ENCODE assay signal across 13 cellular contexts in genomic region chr9:131557855-131558548, GRCh38. TPM values are rescaled to one million over a fixed set of nuclear protein-coding genes. Genes with fewer than 3 reads are reported as not detected.
DNase-seq lines count a peak whose midpoint lies in the region; ATAC-seq and TF ChIP-seq lines count a peak whose summit lies in the region.
"Had no signal": no experiment of that assay in that cellular context is flagged by ENCODE, and none has a peak within 500 bp of the region (broad histone marks: within the 10 kb centered on the region; RNA-seq: fewer than 3 reads in every experiment).

No MANE protein-coding gene starts in this region.

- H3K9me3 Mint-ChIP-seq in WTC11 (peaks cover 30% of the 10 kb centered on the region), neural progenitor cell (peaks cover 22% of the 10 kb centered on the region)

- no peak overlapping the region for H3K4ac ChIP-seq in mesenchymal stem cell (ENCODE audit: low read depth in 1 of 2, low read length in 2 of 2)

- H4K91ac ChIP-seq in mesenchymal stem cell (ENCODE audit: low read length): peak overlapping the region; percentile 10

- 0 out of 4 replicates have a peak, but pooled peaks cover 0 to 4% of the 10 kb centered on the region in 2 experiments for H3K9me3 ChIP-seq in HCT116 (ENCODE audit: control insufficient read depth in 1 of 2, insufficient read depth in 1 of 2, low read depth in 1 of 2, low read length in 2 of 2)
- peaks cover 10% of the 10 kb centered on the region for H3K9me3 ChIP-seq in mesenchymal stem cell (ENCODE audit: control insufficient read depth, low read length)
- H3K9me3 ChIP-seq in adrenal gland (replicated peaks in 1 of 3): no peaks in the 10 kb centered on the region
- H3K9me3 ChIP-seq in neural progenitor cell (ENCODE audit: low read depth): peaks cover 12% of the 10 kb centered on the region

- H3K27ac ChIP-seq in HCT116 (ENCODE audit: low read depth, low read length) (no peak overlapping the region), foreskin keratinocyte (no peak overlapping the region), mesenchymal stem cell (ENCODE audit: low read length, poor library complexity, severe bottlenecking) (no peak overlapping the region), adrenal gland (no peak overlapping the region), neural progenitor cell (no peak overlapping the region)
- H3K27ac ChIP-seq: BLaER1 treated with 17β-estradiol and CSF1 and Interleukin-3, amounts not matched to agents 10 nM and 100 nM had no signal

- H3K79me2 ChIP-seq in HCT116 (ENCODE audit: insufficient read depth, low read length) (no peaks in the 10 kb centered on the region), neural progenitor cell (ENCODE audit: low read depth) (no peaks in the 10 kb centered on the region)

- peak; percentile 22; the same call in 1 of the 2 replicates for TF ChIP-seq RAD21 in HCT116 (IDR thresholded peaks at IDR 0.05; ENCODE audit: low read depth)

- no peak overlapping the region for H3K23ac ChIP-seq in mesenchymal stem cell (ENCODE audit: low read length in 2 of 2)

- RAD21 ChIA-PET in HCT116 (lab: Charles Lee; ENCODE audit: low non-redundant PET in 1 of 2, low total read pairs in 2 of 2, uncharacterized antibody in 2 of 2, unreplicated experiment in 2 of 2): no interaction called here

- H3K14ac ChIP-seq in mesenchymal stem cell (ENCODE audit: low read length in 2 of 2): no peak overlapping the region

- H3K4me1 ChIP-seq in HCT116 (ENCODE audit: control insufficient read depth in 1 of 2, insufficient read depth in 2 of 2, low read length in 2 of 2): no peaks in the 10 kb centered on the region
- H3K4me1 ChIP-seq in foreskin keratinocyte: peaks cover 6% of the 10 kb centered on the region
- peaks cover 3% of the 10 kb centered on the region for H3K4me1 ChIP-seq in mesenchymal stem cell (ENCODE audit: control insufficient read depth, insufficient read depth, low read depth, low read length)
- no peaks in the 10 kb centered on the region for H3K4me1 ChIP-seq in adrenal gland (replicated peaks in 1 of 2)
- no peaks in the 10 kb centered on the region for H3K4me1 ChIP-seq in neural progenitor cell

- no peak overlapping the region for H4K8ac ChIP-seq in mesenchymal stem cell (ENCODE audit: low read length)

- H2AFZ ChIP-seq in HCT116 (ENCODE audit: low read depth, low read length, poor library complexity, severe bottlenecking) (no peak overlapping the region), mesenchymal stem cell (ENCODE audit: low read depth, low read length) (no peak overlapping the region), neural progenitor cell (replicated peaks) (no peak overlapping the region)

- no peak overlapping the region for H3K4me3 Mint-ChIP-seq in WTC11
- H3K4me3 Mint-ChIP-seq in neural progenitor cell: no peak overlapping the region
- H3K4me3 Mint-ChIP-seq: CD4-positive, CD25-positive, alpha-beta regulatory T cell; H9 had no signal

- H2BK15ac ChIP-seq in mesenchymal stem cell (ENCODE audit: low read depth, poor library complexity, severe bottlenecking): no peak overlapping the region

- intact Hi-C loops in HCT116 (cut with micrococcal nuclease): no loop called here
- intact Hi-C loops in adrenal gland (cut with DNase I): no loop called here

- H3K36me3 ChIP-seq in HCT116 (ENCODE audit: control insufficient read depth in 1 of 2, insufficient read depth in 2 of 2, low read length in 2 of 2) (no peaks in the 10 kb centered on the region), mesenchymal stem cell (ENCODE audit: control insufficient read depth in 1 of 2, insufficient read depth in 2 of 2, low read depth in 1 of 2, low read length in 2 of 2) (no peaks in the 10 kb centered on the region), adrenal gland (replicated peaks in 1 of 2) (no peaks in the 10 kb centered on the region), neural progenitor cell (peaks cover 3% of the 10 kb centered on the region)

- H3K4me3 ChIP-seq in HCT116 (replicated peaks in 1 of 2; ENCODE audit: low read depth in 1 of 2, low read length in 2 of 2) (no peak overlapping the region), mesenchymal stem cell (ENCODE audit: insufficient read depth in 1 of 2, low read depth in 1 of 2, low read length in 2 of 2) (no peak overlapping the region), adrenal gland (no peak overlapping the region), neural progenitor cell (no peak overlapping the region)
- H3K4me3 ChIP-seq: BLaER1 treated with 17β-estradiol and CSF1 and Interleukin-3, amounts not matched to agents 10 nM and 100 nM had no signal

- no peaks in the 10 kb centered on the region for H4K20me1 ChIP-seq in HCT116 (ENCODE audit: insufficient read depth)
- H4K20me1 ChIP-seq in neural progenitor cell (ENCODE audit: low read depth): no peaks in the 10 kb centered on the region
- H4K20me1 ChIP-seq: BLaER1 treated with 17β-estradiol and CSF1 and Interleukin-3, amounts not matched to agents 10 nM and 100 nM had no signal

- no peaks in the 10 kb centered on the region for H3K9me2 ChIP-seq in HCT116 (ENCODE audit: insufficient read depth)

- DNase-seq in HCT116 (ENCODE audit: low read depth, low spot score) (no peak), foreskin keratinocyte (no peak), mesenchymal stem cell (no peak), WTC11 (ENCODE audit: low spot score) (no peak), hepatic stellate cell (ENCODE audit: low spot score) (no peak), adrenal gland (no peak), neural progenitor cell (ENCODE audit: low spot score) (no peak)
- DNase-seq: ACHN; CD4-positive, CD25-positive, alpha-beta regulatory T cell; DMS53; H9 had no signal

- no peak overlapping the region for H2BK5ac ChIP-seq in mesenchymal stem cell (ENCODE audit: low read depth, low read length, poor library complexity, severe bottlenecking)

- no peak overlapping the region for H2AK5ac ChIP-seq in mesenchymal stem cell (ENCODE audit: low read length, severe bottlenecking)

- H3K18ac ChIP-seq in mesenchymal stem cell (ENCODE audit: low read depth in 1 of 2, low read length in 2 of 2): no peak overlapping the region

- no peak overlapping the region for H2BK12ac ChIP-seq in mesenchymal stem cell (ENCODE audit: low read length in 2 of 2)

- TF ChIP-seq POLR2A in HCT116 (IDR thresholded peaks at IDR 0.05; ENCODE audit: borderline replicate concordance, extremely low read depth, insufficient read depth, insufficient read length) (no peak), adrenal gland (IDR thresholded peaks at IDR 0.05) (no peak)

- POLR2A ChIA-PET in HCT116 (lab: Charles Lee): no interaction called here
- POLR2A ChIA-PET in WTC11 (lab: Charles Lee): no interaction called here

- no peaks in the 10 kb centered on the region for H3F3A ChIP-seq in neural progenitor cell (ENCODE audit: low read depth)

- TF ChIP-seq CTCF in HCT116 (IDR thresholded peaks at IDR 0.05 in 2 of 3, conservative IDR thresholded peaks at IDR 0.05 in 1 of 3; ENCODE audit: borderline replicate concordance in 1 of 3, insufficient read depth in 1 of 3, low read depth in 2 of 3, low read length in 2 of 3): peak in 1 of 3 experiments; percentile 31; a peak in 1 of 6 replicates
- TF ChIP-seq CTCF in foreskin keratinocyte (conservative IDR thresholded peaks at IDR 0.05): peak; percentile 5
- TF ChIP-seq CTCF in WTC11 (IDR thresholded peaks at IDR 0.05): no peak
- no peak for TF ChIP-seq CTCF in adrenal gland (IDR thresholded peaks at IDR 0.05)
- no peak for TF ChIP-seq CTCF in neural progenitor cell (IDR thresholded peaks at IDR 0.05)

- H2BK120ac ChIP-seq in mesenchymal stem cell (ENCODE audit: low read depth, low read length): no peak overlapping the region

- H3K9ac ChIP-seq in HCT116 (ENCODE audit: low read length): no peak overlapping the region
- no peak overlapping the region for H3K9ac ChIP-seq in mesenchymal stem cell (ENCODE audit: low read length)
- no peak overlapping the region for H3K9ac ChIP-seq in neural progenitor cell
- H3K9ac ChIP-seq: BLaER1 treated with 17β-estradiol and CSF1 and Interleukin-3, amounts not matched to agents 10 nM and 100 nM had no signal

- no TSS peak for BruUV-seq in HCT116 (replicated peaks; lab: Mats Ljungman, UMichigan)

- H3K27me3 ChIP-seq in HCT116 (ENCODE audit: insufficient read depth, low read length): no peaks in the 10 kb centered on the region
- H3K27me3 ChIP-seq in foreskin keratinocyte: peaks cover 38% of the 10 kb centered on the region
- H3K27me3 ChIP-seq in mesenchymal stem cell (ENCODE audit: control insufficient read depth in 1 of 2, insufficient read depth in 1 of 2, low read length in 2 of 2): peaks cover 23 to 31% of the 10 kb centered on the region in 2 experiments
- peaks cover 28% of the 10 kb centered on the region for H3K27me3 ChIP-seq in adrenal gland
- peaks cover 39% of the 10 kb centered on the region for H3K27me3 ChIP-seq in neural progenitor cell
- H3K27me3 ChIP-seq: BLaER1 treated with 17β-estradiol and CSF1 and Interleukin-3, amounts not matched to agents 10 nM and 100 nM had no signal

- H3K36me3 Mint-ChIP-seq in WTC11 (peaks cover 8% of the 10 kb centered on the region), neural progenitor cell (no peaks in the 10 kb centered on the region)

- WGBS in mesenchymal stem cell: 94% methylated on average over 25 of the region's 25 CpGs
- 90 to 94% (median 93%) methylated on average over 11 to 25 of the region's 25 CpGs for WGBS in adrenal gland, 4 donors

- peaks cover 9% of the 10 kb centered on the region for H3K4me1 Mint-ChIP-seq in WTC11
- no peaks in the 10 kb centered on the region for H3K4me1 Mint-ChIP-seq in neural progenitor cell

- H3K27ac Mint-ChIP-seq in WTC11 (no peak overlapping the region), neural progenitor cell (no peak overlapping the region)
- H3K27ac Mint-ChIP-seq: CD4-positive, CD25-positive, alpha-beta regulatory T cell; H9 had no signal

- ATAC-seq in HCT116 (no peak), foreskin keratinocyte (no peak), WTC11 (no peak)

- CTCF ChIA-PET in HCT116 (lab: Charles Lee) (no interaction called here), WTC11 (lab: Charles Lee) (interaction anchor here (0.6 to 1.2 kb wide), 3 partner anchors 11 to 33 kb away, joined by 3 to 4 read pairs (median 3); partner anchors contain the start of gene PRRT1B)

- H3K4me2 ChIP-seq in HCT116 (ENCODE audit: low read length) (no peak overlapping the region), mesenchymal stem cell (ENCODE audit: low read length, poor library complexity, severe bottlenecking) (no peak overlapping the region), neural progenitor cell (no peak overlapping the region)
- H3K4me2 ChIP-seq: BLaER1 treated with 17β-estradiol and CSF1 and Interleukin-3, amounts not matched to agents 10 nM and 100 nM had no signal

- no peaks in the 10 kb centered on the region for H3K79me1 ChIP-seq in mesenchymal stem cell (replicated peaks; ENCODE audit: low read length, poor library complexity, severe bottlenecking)

- H3K27me3 Mint-ChIP-seq in WTC11 (ENCODE audit: low read depth): peaks cover 40% of the 10 kb centered on the region
- peaks cover 20% of the 10 kb centered on the region for H3K27me3 Mint-ChIP-seq in neural progenitor cell (ENCODE audit: insufficient read depth, low read depth)

RNA-seq across cellular contexts. Expression of gene PRRT1B, which starts 12.7 kb away (rescaled TPM):
- total RNA-seq in HCT116 (2021; ENCODE audit: unreplicated experiment) (not detected), foreskin keratinocyte (not detected in 2 replicates), WTC11 (2021) (0.48 to 1.2 TPM (median 0.78 TPM) in 3 replicates), adrenal gland (not detected), neural progenitor cell (ENCODE audit: low replicate concordance) (not detected in 2 replicates)
- polyA plus RNA-seq in HCT116 (2012): 0.10 TPM in 1 of 2 replicates, not detected in the other
- polyA plus RNA-seq in foreskin keratinocyte (not detected in 2 replicates), adrenal gland (not detected)
- not detected for polyA plus RNA-seq in mesenchymal stem cell (2013, experiment 1 of 2)
- polyA plus RNA-seq in mesenchymal stem cell (2013, experiment 2 of 2): not detected
- total RNA-seq: A172; CD4-positive, CD25-positive, alpha-beta regulatory T cell had no signal
- polyA plus RNA-seq: CD4-positive, CD25-positive, alpha-beta regulatory T cell had no signal

RNA-seq across cellular contexts. Expression of gene UCK1, which starts 26.9 kb away (rescaled TPM):
- total RNA-seq in HCT116 (2021; ENCODE audit: unreplicated experiment) (17.5 TPM), foreskin keratinocyte (19.7 and 23.4 TPM in 2 replicates), WTC11 (2021) (28.0 to 30.6 TPM (median 29.6 TPM) in 3 replicates), adrenal gland (10 to 100 TPM; 27.4 to 97.0 (median 34.7) TPM), neural progenitor cell (ENCODE audit: low replicate concordance) (30.7 and 41.1 TPM in 2 replicates)
- polyA plus RNA-seq in HCT116 (2012): 15.9 and 16.1 TPM in 2 replicates
- polyA plus RNA-seq in foreskin keratinocyte (25.0 and 26.8 TPM in 2 replicates), adrenal gland (10 to 100 TPM; 17.9 to 63.9 (median 55.2) TPM)
- polyA plus RNA-seq in mesenchymal stem cell (2013, experiment 1 of 2): 14.0 TPM
- polyA plus RNA-seq in mesenchymal stem cell (2013, experiment 2 of 2): 14.2 TPM

RNA-seq across cellular contexts. Expression of gene POMT1, which starts 55.3 kb away (rescaled TPM):
- total RNA-seq in HCT116 (2021; ENCODE audit: unreplicated experiment) (21.4 TPM), foreskin keratinocyte (13.5 and 15.9 TPM in 2 replicates), WTC11 (2021) (35.2 to 36.4 TPM (median 36.2 TPM) in 3 replicates), adrenal gland (10 to 100 TPM; 21.3 to 47.5 (median 32.2) TPM), neural progenitor cell (ENCODE audit: low replicate concordance) (31.1 and 48.0 TPM in 2 replicates)
- 17.6 and 20.1 TPM in 2 replicates for polyA plus RNA-seq in HCT116 (2012)
- polyA plus RNA-seq in foreskin keratinocyte (10.5 and 12.5 TPM in 2 replicates), adrenal gland (10 to 100 TPM; 10.1 to 60.9 (median 59.5) TPM)
- polyA plus RNA-seq in mesenchymal stem cell (2013, experiment 1 of 2): 21.3 TPM
- polyA plus RNA-seq in mesenchymal stem cell (2013, experiment 2 of 2): 20.1 TPM
